In genomic region chr16:10200823-10201571, GRCh38 we compare ENCODE assay signal across 24 cellular contexts. TPM values are rescaled to one million over a fixed set of nuclear protein-coding genes. Genes with fewer than 3 reads are reported as not detected.
"Had no signal": no experiment of that assay in that cellular context is flagged by ENCODE, and none has a peak within 500 bp of the region (broad histone marks: within the 10 kb centered on the region; RNA-seq: fewer than 3 reads in every experiment).

No MANE protein-coding gene starts in this region.

- ATAC-seq: esophagus mucosa; gastrocnemius medialis; left lung; mucosa of descending colon; natural killer cell treated with Interleukin-12 subunit alpha and Interleukin-12 subunit beta and Interleukin-15 and Interleukin-18, amount 100 ng/mL, for 72 hours; stimulated activated effector memory CD8-positive, alpha-beta T cell treated with anti-CD3 and anti-CD28 coated beads, Interleukin-12 subunit alpha, Interleukin-12 subunit beta, amount 100 ng/mL, for 72 hours had no signal

- H3K9me3 Mint-ChIP-seq: natural killer cell treated with Interleukin-12 subunit alpha and Interleukin-12 subunit beta and Interleukin-15 and Interleukin-18, amount 100 ng/mL, for 72 hours; stimulated activated effector memory CD8-positive, alpha-beta T cell treated with anti-CD3 and anti-CD28 coated beads, Interleukin-12 subunit alpha, Interleukin-12 subunit beta, amount 100 ng/mL, for 72 hours had no signal

- DNase-seq: effector CD8-positive, alpha-beta T cell; endodermal cell; foreskin fibroblast; gastrocnemius medialis; head of caudate nucleus; left lung; mesenchymal stem cell; mucosa of descending colon; naive B cell; sigmoid colon; stimulated activated CD4-positive, alpha-beta T cell treated with anti-CD3 and anti-CD28 coated beads, Interleukin-2, amount 100 ng/mL, for 24 hours; stimulated activated CD4-positive, alpha-beta T cell treated with anti-CD3 and anti-CD28 coated beads, Interleukin-4, amount 100 ng/mL, for 24 hours; stimulated activated naive CD4-positive, alpha-beta T cell treated with Interleukin-2 at 50 U/mL for 16 hours; stomach; thyroid gland; trophoblast cell had no signal

- H3K4me1 Mint-ChIP-seq: endodermal cell; mesothelial cell of epicardium; neural progenitor cell; stimulated activated effector memory CD8-positive, alpha-beta T cell treated with anti-CD3 and anti-CD28 coated beads, Interleukin-12 subunit alpha, Interleukin-12 subunit beta, amount 100 ng/mL, for 72 hours had no signal

- H3K27ac Mint-ChIP-seq: dendritic cell treated with granulocyte-macrophage colony-stimulating factor and Interleukin-4, amounts not matched to agents 40 ng/mL and 50 ng/mL, for 4 days; endodermal cell; mesothelial cell of epicardium; natural killer cell treated with Interleukin-12 subunit alpha and Interleukin-12 subunit beta and Interleukin-15 and Interleukin-18, amount 100 ng/mL, for 72 hours; neural progenitor cell; progenitor cell of endocrine pancreas; stimulated activated effector memory CD8-positive, alpha-beta T cell treated with anti-CD3 and anti-CD28 coated beads, Interleukin-12 subunit alpha, Interleukin-12 subunit beta, amount 100 ng/mL, for 72 hours had no signal

- H3K4me3 Mint-ChIP-seq: dendritic cell treated with granulocyte-macrophage colony-stimulating factor and Interleukin-4, amounts not matched to agents 40 ng/mL and 50 ng/mL, for 4 days; endodermal cell; mesothelial cell of epicardium; natural killer cell treated with Interleukin-12 subunit alpha and Interleukin-12 subunit beta and Interleukin-15 and Interleukin-18, amount 100 ng/mL, for 72 hours; neural progenitor cell; stimulated activated effector memory CD8-positive, alpha-beta T cell treated with anti-CD3 and anti-CD28 coated beads, Interleukin-12 subunit alpha, Interleukin-12 subunit beta, amount 100 ng/mL, for 72 hours had no signal

- H3K36me3 Mint-ChIP-seq: mesothelial cell of epicardium; natural killer cell treated with Interleukin-12 subunit alpha and Interleukin-12 subunit beta and Interleukin-15 and Interleukin-18, amount 100 ng/mL, for 72 hours; neural progenitor cell; stimulated activated effector memory CD8-positive, alpha-beta T cell treated with anti-CD3 and anti-CD28 coated beads, Interleukin-12 subunit alpha, Interleukin-12 subunit beta, amount 100 ng/mL, for 72 hours had no signal

RNA-seq across cellular contexts. Expression of gene GRIN2A, which starts 18.8 kb away (rescaled TPM):
- total RNA-seq: esophagus mucosa; lung microvascular endothelial cell; natural killer cell treated with Interleukin-12 subunit alpha and Interleukin-12 subunit beta and Interleukin-15 and Interleukin-18, amount 100 ng/mL, for 72 hours had no signal
